In the genomic region with DNA sequence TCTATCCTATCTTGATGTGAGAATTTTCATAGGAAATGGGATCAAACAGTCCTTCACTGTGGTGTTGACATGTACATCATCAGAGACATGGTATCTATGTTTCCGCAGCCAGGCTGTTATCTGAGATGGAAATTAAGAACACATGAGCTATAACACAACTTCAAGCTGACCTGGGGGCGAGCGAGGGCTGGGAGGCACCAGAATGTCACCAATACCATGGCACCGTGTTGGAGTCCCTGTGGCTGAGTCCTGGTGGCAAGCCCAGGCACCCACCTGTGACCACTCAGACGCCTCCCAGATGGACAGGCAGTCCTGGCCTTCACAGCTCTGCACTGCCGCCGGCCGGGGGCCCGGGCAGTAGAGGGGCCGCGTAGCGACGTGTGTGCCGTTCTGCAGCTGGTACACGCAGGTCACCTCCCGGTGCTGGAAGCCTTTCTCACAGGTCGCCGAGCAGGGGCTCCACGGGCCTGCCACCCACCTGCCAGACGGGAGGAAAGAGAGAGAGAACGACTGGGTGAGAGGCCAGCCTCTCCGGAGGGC, we compare ENCODE assay signal across 16 cellular contexts.
DNase-seq lines count a peak whose midpoint lies in the region; ATAC-seq, FAIRE-seq and TF ChIP-seq lines count a peak whose summit lies in the region.
"Had no signal": no experiment of that assay in that cellular context is flagged by ENCODE, and none has a peak within 500 bp of the region (broad histone marks: within the 10 kb centered on the region; RNA-seq: fewer than 3 reads in every experiment).

No MANE protein-coding gene starts in this region.

- H3K4me1 Mint-ChIP-seq in natural killer cell treated with Interleukin-12 subunit alpha and Interleukin-12 subunit beta and Interleukin-15 and Interleukin-18, amount 100 ng/mL, for 72 hours (ENCODE audit: low read depth in 2 of 2) = no peaks in the 10 kb centered on the region

- no peaks in the 10 kb centered on the region for H3K9me3 Mint-ChIP-seq in natural killer cell treated with Interleukin-12 subunit alpha and Interleukin-12 subunit beta and Interleukin-15 and Interleukin-18, amount 100 ng/mL, for 72 hours

- H3K14ac ChIP-seq in H1 (ENCODE audit: insufficient read length) = no peak overlapping the region

- no peaks in the 10 kb centered on the region for H3K36me3 Mint-ChIP-seq in natural killer cell treated with Interleukin-12 subunit alpha and Interleukin-12 subunit beta and Interleukin-15 and Interleukin-18, amount 100 ng/mL, for 72 hours

- POLR2A ChIA-PET in H1 (lab: Charles Lee; ENCODE audit: partially characterized antibody) = interaction anchor here (1.3 kb wide), 1 partner anchor 68 kb away, joined by 3 read pairs; no protein-coding TSS in a partner anchor

- no peaks in the 10 kb centered on the region for H3K79me2 ChIP-seq in H1 (ENCODE audit: control insufficient read depth in 1 of 2, insufficient read depth in 2 of 2, low read length in 2 of 2)

- no peak overlapping the region for H3K56ac ChIP-seq in H1 (replicated peaks; ENCODE audit: insufficient read length, low read depth, low read length)

- H2BK15ac ChIP-seq in H1 (ENCODE audit: low read length) = no peak overlapping the region

- H3K27me3 ChIP-seq in H1 (replicated peaks in 1 of 4; ENCODE audit: control insufficient read depth in 3 of 4, extremely low read depth in 1 of 4, insufficient read depth in 3 of 4, low read length in 3 of 4) = no peaks in the 10 kb centered on the region; a peak in 1 of 7 replicates
- H3K27me3 ChIP-seq: BLaER1 treated with 17β-estradiol and CSF1 and Interleukin-3, amounts not matched to agents 10 nM and 100 nM had no signal

- no peak overlapping the region for H3K27ac Mint-ChIP-seq in natural killer cell treated with Interleukin-12 subunit alpha and Interleukin-12 subunit beta and Interleukin-15 and Interleukin-18, amount 100 ng/mL, for 72 hours

- no peak for TF ChIP-seq POLR2A in H1 (IDR thresholded peaks at IDR 0.05; ENCODE audit: control extremely low read depth in 1 of 2, low read depth in 2 of 2, low read length in 2 of 2)

- H4K91ac ChIP-seq in H1 (replicated peaks; ENCODE audit: insufficient read length, low read length) = no peak overlapping the region

- H3K23me2 ChIP-seq in H1 (ENCODE audit: low read depth, low read length) = no peaks in the 10 kb centered on the region

- CTCF ChIA-PET in H1 (lab: Charles Lee; ENCODE audit: partially characterized antibody) = interaction anchor here (1.1 to 1.4 kb wide), 2 partner anchors 16 to 342 kb away, joined by 3 read pairs; no protein-coding TSS in a partner anchor

- no peak for TF ChIP-seq CTCF in H1 (IDR thresholded peaks at IDR 0.05; ENCODE audit: control extremely low read depth in 1 of 3, insufficient read depth in 1 of 3, low read depth in 1 of 3, low read length in 3 of 3)

- DNase-seq in activated effector memory CD4-positive, alpha-beta T cell treated with anti-CD3 and anti-CD28 coated beads, Interleukin-2, amount 50 U/mL, for 16 hours = peak; percentile 57
- no peak for DNase-seq in activated effector memory CD4-positive, alpha-beta T cell treated with Interleukin-2 at 50 U/mL for 16 hours
- DNase-seq in H1 (ENCODE audit: low read depth in 1 of 2, low spot score in 2 of 2) (no peak), urothelium cell line (ENCODE audit: low spot score) (no peak)
- DNase-seq in natural killer cell treated with Interleukin-12 subunit alpha and Interleukin-12 subunit beta and Interleukin-15 and Interleukin-18, amount 100 ng/mL, for 72 hours (ENCODE audit: low spot score) = peak; percentile 57
- DNase-seq: 8988T, EL, NCI-H1048, NCI-H69 had no signal

- no peak for ATAC-seq in natural killer cell treated with Interleukin-12 subunit alpha and Interleukin-12 subunit beta and Interleukin-15 and Interleukin-18, amount 100 ng/mL, for 72 hours
- ATAC-seq in GM18520 (IDR thresholded peaks at IDR 0.05; ENCODE audit: unreplicated experiment) = no peak
- ATAC-seq in HG03039 (IDR thresholded peaks at IDR 0.05; ENCODE audit: unreplicated experiment) = no peak
- ATAC-seq in GM18498 (IDR thresholded peaks at IDR 0.05; ENCODE audit: unreplicated experiment) = no peak
- ATAC-seq: K562 had no signal

- H2BK20ac ChIP-seq in H1 (ENCODE audit: low read length) = no peak overlapping the region

- H3K18ac ChIP-seq in H1 (ENCODE audit: extremely low read depth, low read length) = no peak overlapping the region

- no peak overlapping the region for H3K4ac ChIP-seq in H1 (replicated peaks; ENCODE audit: insufficient read length, low read depth, low read length)

- H3K4me2 ChIP-seq in H1 (ENCODE audit: insufficient read depth in 1 of 2, low read depth in 2 of 2, low read length in 2 of 2) = no peak overlapping the region
- H3K4me2 ChIP-seq: BLaER1 treated with 17β-estradiol and CSF1 and Interleukin-3, amounts not matched to agents 10 nM and 100 nM had no signal

- H3K27me3 Mint-ChIP-seq in natural killer cell treated with Interleukin-12 subunit alpha and Interleukin-12 subunit beta and Interleukin-15 and Interleukin-18, amount 100 ng/mL, for 72 hours = peaks cover 6 to 9% of the 10 kb centered on the region in 2 donors

- H3K4me3 Mint-ChIP-seq in natural killer cell treated with Interleukin-12 subunit alpha and Interleukin-12 subunit beta and Interleukin-15 and Interleukin-18, amount 100 ng/mL, for 72 hours = no peak overlapping the region

- H3K4me1 ChIP-seq in H1 (replicated peaks in 1 of 4; ENCODE audit: control insufficient read depth in 3 of 4, insufficient read depth in 4 of 4, low read length in 3 of 4) = peaks cover 4 to 18% (median 11%) of the 10 kb centered on the region in 4 experiments
- H3K4me1 ChIP-seq: HAP-1 had no signal

- H2BK12ac ChIP-seq in H1 (ENCODE audit: low read depth, low read length) = peak overlapping the region; percentile 60; the same call in 1 of the 2 replicates

- WGBS in H1 (ENCODE audit: extremely low coverage in 1 of 2, insufficient coverage in 1 of 2, insufficient read length in 1 of 2, insufficient replicate concordance in 2 of 2, low coverage in 1 of 2, low lambda C conversion rate in 2 of 2, missing lambda C conversion rate in 1 of 2), 2 experiments = 95% methylated on average over 16 of the region's 22 CpGs; no CpG with 5 or more reads in 1 of the 2 experiments

- no peaks in the 10 kb centered on the region for H3K36me3 ChIP-seq in H1 (ENCODE audit: control insufficient read depth in 2 of 4, insufficient read depth in 4 of 4, low read length in 3 of 4)
- H3K36me3 ChIP-seq: BLaER1 treated with 17β-estradiol and CSF1 and Interleukin-3, amounts not matched to agents 10 nM and 100 nM; HAP-1 had no signal

- no peak overlapping the region for H3K23ac ChIP-seq in H1 (ENCODE audit: insufficient read length)

- H4K20me1 ChIP-seq in H1 (replicated peaks in 1 of 2; ENCODE audit: control insufficient read depth in 1 of 2, insufficient read depth in 2 of 2, low read length in 2 of 2) = no peaks in the 10 kb centered on the region

- H4K5ac ChIP-seq in H1 (ENCODE audit: insufficient read length, low read depth, low read length) = no peak overlapping the region

- no peak overlapping the region for H2AK5ac ChIP-seq in H1 (ENCODE audit: low read depth, low read length)

- no peak overlapping the region for H3K27ac ChIP-seq in H1 (ENCODE audit: low read depth, low read length)
- H3K27ac ChIP-seq: BLaER1 treated with 17β-estradiol and CSF1 and Interleukin-3, amounts not matched to agents 10 nM and 100 nM; SK-N-MC had no signal

- no peak overlapping the region for H2BK5ac ChIP-seq in H1 (ENCODE audit: low read depth, low read length)

- no peak for TF ChIP-seq EP300 in H1 (IDR thresholded peaks at IDR 0.05; ENCODE audit: borderline replicate concordance in 1 of 2, low read depth in 2 of 2, low read length in 2 of 2)

- H3K9ac ChIP-seq in H1 (replicated peaks in 1 of 4; ENCODE audit: extremely low read depth in 1 of 4, low read depth in 3 of 4, low read length in 3 of 4) = no peak overlapping the region; a peak in 1 of 7 replicates
- H3K9ac ChIP-seq: BLaER1 treated with 17β-estradiol and CSF1 and Interleukin-3, amounts not matched to agents 10 nM and 100 nM had no signal

- H3K4me3 ChIP-seq in H1 (ENCODE audit: extremely low read depth in 1 of 4, insufficient read depth in 2 of 4, low read depth in 3 of 4, low read length in 4 of 4) = no peak overlapping the region
- H3K4me3 ChIP-seq: BLaER1 treated with 17β-estradiol and CSF1 and Interleukin-3, amounts not matched to agents 10 nM and 100 nM; HAP-1; K562; SK-N-MC had no signal

- H3K9me3 ChIP-seq in H1 (ENCODE audit: insufficient read depth in 2 of 2, low read depth in 1 of 2, low read length in 1 of 2) = no peaks in the 10 kb centered on the region
- H3K9me3 ChIP-seq: BLaER1 treated with 17β-estradiol and CSF1 and Interleukin-3, amounts not matched to agents 10 nM and 100 nM; HAP-1 had no signal

- no peaks in the 10 kb centered on the region for H3K79me1 ChIP-seq in H1 (ENCODE audit: low read depth, low read length)

- no peak overlapping the region for H2BK120ac ChIP-seq in H1 (replicated peaks; ENCODE audit: low read depth, low read length)

- no peak overlapping the region; the same call in 1 of the 2 replicates for H4K8ac ChIP-seq in H1 (ENCODE audit: extremely low read depth, insufficient read depth, low read length)

- TF ChIP-seq RAD21 in H1 (IDR thresholded peaks at IDR 0.05 in 1 of 2, conservative IDR thresholded peaks at IDR 0.05 in 1 of 2; ENCODE audit: low read depth in 2 of 2, low read length in 2 of 2) = no peak

- H2AFZ ChIP-seq in H1 (ENCODE audit: low read length) = no peak overlapping the region

- FAIRE-seq in H1 (lab: Jason Lieb, UNC) (no peak), urothelium cell line (lab: Jason Lieb, UNC) (peak; percentile 62)
- FAIRE-seq: K562 had no signal

TF ChIP-seq in H1, 55 proteins besides CTCF, POLR2A, EP300 and RAD21:
- TF ChIP-seq CTBP2 (IDR thresholded peaks at IDR 0.05; ENCODE audit: borderline replicate concordance, insufficient read depth, insufficient read length, low read length) = no peak
TF ChIP-seq in H1: peak in this region for 0.

Comparison
In these comparisons a context has a peak if more than half of its experiments do, and no peak if none do; other contexts are left out.
1. DNase-seq: peak in activated effector memory CD4-positive, alpha-beta T cell treated with anti-CD3 and anti-CD28 coated beads, Interleukin-2, amount 50 U/mL, for 16 hours (single experiment) and natural killer cell treated with Interleukin-12 subunit alpha and Interleukin-12 subunit beta and Interleukin-15 and Interleukin-18, amount 100 ng/mL, for 72 hours (single experiment); none in activated effector memory CD4-positive, alpha-beta T cell treated with Interleukin-2 at 50 U/mL for 16 hours (single experiment), H1 (0 of 2) and urothelium cell line (single experiment).